1 cellular context compared by ENCODE assay signal in the genomic region with DNA sequence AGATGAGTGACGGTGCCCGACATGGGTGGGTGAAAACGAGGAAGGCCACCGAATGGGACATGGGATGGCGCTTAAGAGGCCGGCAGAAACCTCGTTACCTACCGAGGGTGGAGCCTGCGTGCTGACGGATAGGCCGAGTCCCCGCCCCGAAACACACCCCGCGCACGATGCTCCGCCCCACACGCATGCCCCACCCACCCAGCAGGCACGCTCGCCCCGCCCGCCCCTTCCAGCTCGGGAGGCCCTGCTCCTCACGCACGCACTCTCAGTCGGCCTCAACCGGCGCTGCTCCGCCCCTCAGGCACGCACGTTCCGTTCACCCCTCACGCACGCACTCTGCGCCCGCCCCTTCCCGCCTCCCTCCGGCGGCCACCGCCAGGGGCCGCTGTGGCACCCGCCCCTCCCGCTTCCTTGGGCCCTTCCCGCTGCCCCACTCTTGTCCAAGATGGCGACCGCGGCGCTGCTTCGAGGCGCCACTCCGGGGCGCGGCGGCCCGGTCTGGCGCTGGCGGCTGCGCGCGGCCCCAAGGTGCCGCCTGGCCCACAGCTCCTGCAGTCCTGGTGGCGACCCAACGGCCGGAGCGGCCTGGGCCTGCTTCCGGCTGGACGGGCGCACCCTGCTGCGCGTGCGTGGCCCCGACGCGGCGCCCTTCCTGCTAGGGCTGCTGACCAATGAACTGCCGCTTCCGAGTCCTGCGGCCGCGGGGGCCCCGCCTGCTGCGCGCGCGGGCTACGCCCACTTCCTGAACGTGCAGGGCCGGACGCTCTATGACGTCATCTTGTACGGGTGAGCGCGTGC.
TF ChIP-seq lines count a peak whose summit lies in the region.

A gene (plus strand): TSS at position 433 of the 798 bp plus-strand sequence. CDS start 13 bp downstream, at position 446.

TF ChIP-seq in GM23338, 12 proteins besides CTCF, POLR2A, EP300 and RAD21 (continued from another document):
- TF ChIP-seq, protein P1, sequence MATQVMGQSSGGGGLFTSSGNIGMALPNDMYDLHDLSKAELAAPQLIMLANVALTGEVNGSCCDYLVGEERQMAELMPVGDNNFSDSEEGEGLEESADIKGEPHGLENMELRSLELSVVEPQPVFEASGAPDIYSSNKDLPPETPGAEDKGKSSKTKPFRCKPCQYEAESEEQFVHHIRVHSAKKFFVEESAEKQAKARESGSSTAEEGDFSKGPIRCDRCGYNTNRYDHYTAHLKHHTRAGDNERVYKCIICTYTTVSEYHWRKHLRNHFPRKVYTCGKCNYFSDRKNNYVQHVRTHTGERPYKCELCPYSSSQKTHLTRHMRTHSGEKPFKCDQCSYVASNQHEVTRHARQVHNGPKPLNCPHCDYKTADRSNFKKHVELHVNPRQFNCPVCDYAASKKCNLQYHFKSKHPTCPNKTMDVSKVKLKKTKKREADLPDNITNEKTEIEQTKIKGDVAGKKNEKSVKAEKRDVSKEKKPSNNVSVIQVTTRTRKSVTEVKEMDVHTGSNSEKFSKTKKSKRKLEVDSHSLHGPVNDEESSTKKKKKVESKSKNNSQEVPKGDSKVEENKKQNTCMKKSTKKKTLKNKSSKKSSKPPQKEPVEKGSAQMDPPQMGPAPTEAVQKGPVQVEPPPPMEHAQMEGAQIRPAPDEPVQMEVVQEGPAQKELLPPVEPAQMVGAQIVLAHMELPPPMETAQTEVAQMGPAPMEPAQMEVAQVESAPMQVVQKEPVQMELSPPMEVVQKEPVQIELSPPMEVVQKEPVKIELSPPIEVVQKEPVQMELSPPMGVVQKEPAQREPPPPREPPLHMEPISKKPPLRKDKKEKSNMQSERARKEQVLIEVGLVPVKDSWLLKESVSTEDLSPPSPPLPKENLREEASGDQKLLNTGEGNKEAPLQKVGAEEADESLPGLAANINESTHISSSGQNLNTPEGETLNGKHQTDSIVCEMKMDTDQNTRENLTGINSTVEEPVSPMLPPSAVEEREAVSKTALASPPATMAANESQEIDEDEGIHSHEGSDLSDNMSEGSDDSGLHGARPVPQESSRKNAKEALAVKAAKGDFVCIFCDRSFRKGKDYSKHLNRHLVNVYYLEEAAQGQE (IDR thresholded peaks at IDR 0.05; ENCODE audit: unreplicated experiment) = no peak
- TF ChIP-seq, protein P2, sequence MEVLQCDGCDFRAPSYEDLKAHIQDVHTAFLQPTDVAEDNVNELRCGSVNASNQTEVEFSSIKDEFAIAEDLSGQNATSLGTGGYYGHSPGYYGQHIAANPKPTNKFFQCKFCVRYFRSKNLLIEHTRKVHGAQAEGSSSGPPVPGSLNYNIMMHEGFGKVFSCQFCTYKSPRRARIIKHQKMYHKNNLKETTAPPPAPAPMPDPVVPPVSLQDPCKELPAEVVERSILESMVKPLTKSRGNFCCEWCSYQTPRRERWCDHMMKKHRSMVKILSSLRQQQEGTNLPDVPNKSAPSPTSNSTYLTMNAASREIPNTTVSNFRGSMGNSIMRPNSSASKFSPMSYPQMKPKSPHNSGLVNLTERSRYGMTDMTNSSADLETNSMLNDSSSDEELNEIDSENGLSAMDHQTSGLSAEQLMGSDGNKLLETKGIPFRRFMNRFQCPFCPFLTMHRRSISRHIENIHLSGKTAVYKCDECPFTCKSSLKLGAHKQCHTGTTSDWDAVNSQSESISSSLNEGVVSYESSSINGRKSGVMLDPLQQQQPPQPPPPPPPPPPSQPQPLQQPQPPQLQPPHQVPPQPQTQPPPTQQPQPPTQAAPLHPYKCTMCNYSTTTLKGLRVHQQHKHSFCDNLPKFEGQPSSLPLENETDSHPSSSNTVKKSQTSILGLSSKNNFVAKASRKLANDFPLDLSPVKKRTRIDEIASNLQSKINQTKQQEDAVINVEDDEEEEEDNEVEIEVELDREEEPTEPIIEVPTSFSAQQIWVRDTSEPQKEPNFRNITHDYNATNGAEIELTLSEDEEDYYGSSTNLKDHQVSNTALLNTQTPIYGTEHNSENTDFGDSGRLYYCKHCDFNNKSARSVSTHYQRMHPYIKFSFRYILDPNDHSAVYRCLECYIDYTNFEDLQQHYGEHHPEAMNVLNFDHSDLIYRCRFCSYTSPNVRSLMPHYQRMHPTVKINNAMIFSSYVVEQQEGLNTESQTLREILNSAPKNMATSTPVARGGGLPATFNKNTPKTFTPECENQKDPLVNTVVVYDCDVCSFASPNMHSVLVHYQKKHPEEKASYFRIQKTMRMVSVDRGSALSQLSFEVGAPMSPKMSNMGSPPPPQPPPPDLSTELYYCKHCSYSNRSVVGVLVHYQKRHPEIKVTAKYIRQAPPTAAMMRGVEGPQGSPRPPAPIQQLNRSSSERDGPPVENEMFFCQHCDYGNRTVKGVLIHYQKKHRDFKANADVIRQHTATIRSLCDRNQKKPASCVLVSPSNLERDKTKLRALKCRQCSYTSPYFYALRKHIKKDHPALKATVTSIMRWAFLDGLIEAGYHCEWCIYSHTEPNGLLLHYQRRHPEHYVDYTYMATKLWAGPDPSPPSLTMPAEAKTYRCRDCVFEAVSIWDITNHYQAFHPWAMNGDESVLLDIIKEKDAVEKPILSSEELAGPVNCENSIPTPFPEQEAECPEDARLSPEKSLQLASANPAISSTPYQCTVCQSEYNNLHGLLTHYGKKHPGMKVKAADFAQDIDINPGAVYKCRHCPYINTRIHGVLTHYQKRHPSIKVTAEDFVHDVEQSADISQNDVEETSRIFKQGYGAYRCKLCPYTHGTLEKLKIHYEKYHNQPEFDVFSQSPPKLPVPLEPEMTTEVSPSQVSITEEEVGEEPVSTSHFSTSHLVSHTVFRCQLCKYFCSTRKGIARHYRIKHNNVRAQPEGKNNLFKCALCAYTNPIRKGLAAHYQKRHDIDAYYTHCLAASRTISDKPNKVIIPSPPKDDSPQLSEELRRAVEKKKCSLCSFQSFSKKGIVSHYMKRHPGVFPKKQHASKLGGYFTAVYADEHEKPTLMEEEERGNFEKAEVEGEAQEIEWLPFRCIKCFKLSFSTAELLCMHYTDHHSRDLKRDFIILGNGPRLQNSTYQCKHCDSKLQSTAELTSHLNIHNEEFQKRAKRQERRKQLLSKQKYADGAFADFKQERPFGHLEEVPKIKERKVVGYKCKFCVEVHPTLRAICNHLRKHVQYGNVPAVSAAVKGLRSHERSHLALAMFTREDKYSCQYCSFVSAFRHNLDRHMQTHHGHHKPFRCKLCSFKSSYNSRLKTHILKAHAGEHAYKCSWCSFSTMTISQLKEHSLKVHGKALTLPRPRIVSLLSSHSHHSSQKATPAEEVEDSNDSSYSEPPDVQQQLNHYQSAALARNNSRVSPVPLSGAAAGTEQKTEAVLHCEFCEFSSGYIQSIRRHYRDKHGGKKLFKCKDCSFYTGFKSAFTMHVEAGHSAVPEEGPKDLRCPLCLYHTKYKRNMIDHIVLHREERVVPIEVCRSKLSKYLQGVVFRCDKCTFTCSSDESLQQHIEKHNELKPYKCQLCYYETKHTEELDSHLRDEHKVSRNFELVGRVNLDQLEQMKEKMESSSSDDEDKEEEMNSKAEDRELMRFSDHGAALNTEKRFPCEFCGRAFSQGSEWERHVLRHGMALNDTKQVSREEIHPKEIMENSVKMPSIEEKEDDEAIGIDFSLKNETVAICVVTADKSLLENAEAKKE (CRISPR knock-in tag; IDR thresholded peaks at IDR 0.05) = no peak
- no peak for TF ChIP-seq EZH2 (IDR thresholded peaks at IDR 0.05; ENCODE audit: low read depth, unreplicated experiment)
